In genomic region chr11:86292912-86293606, GRCh38 we compare ENCODE assay signal across 12 cellular contexts. TPM values are rescaled to one million over a fixed set of nuclear protein-coding genes. Genes with fewer than 3 reads are reported as not detected.
DNase-seq lines count a peak whose midpoint lies in the region; ATAC-seq and TF ChIP-seq lines count a peak whose summit lies in the region.
"Had no signal": no experiment of that assay in that cellular context is flagged by ENCODE, and none has a peak within 500 bp of the region (broad histone marks: within the 10 kb centered on the region; RNA-seq: fewer than 3 reads in every experiment).

No MANE protein-coding gene starts in this region.

- ATAC-seq in HG02884 (IDR thresholded peaks at IDR 0.05; ENCODE audit: unreplicated experiment), result peak; percentile 58
- peak; percentile 82 for ATAC-seq in stimulated activated naive CD8-positive, alpha-beta T cell treated with anti-CD3 and anti-CD28 coated beads, Interleukin-15, Interleukin-2, amounts not matched to agents 100 U/mL and 50 U/mL, for 24 hours

- peak; percentile 66 for DNase-seq in activated naive CD4-positive, alpha-beta T cell treated with Interleukin-2 at 50 U/mL for 16 hours
- DNase-seq in activated naive CD4-positive, alpha-beta T cell (lab: John Stamatoyannopoulos, UW), result no peak
- DNase-seq in activated CD4-positive, alpha-beta T cell treated with anti-CD3 and anti-CD28 coated beads for 48 hours, result peak; percentile 75
- DNase-seq in stimulated activated naive CD8-positive, alpha-beta T cell treated with anti-CD3 and anti-CD28 coated beads, Interleukin-15, Interleukin-2, amounts not matched to agents 100 U/mL and 50 U/mL, for 24 hours, result peak; percentile 46
- no peak for DNase-seq in ACHN
- DNase-seq in GM19240 (ENCODE audit: insufficient read length, low spot score), result no peak
- DNase-seq in stomach, result no peak
- DNase-seq: amniotic stem cell, foreskin melanocyte, naive B cell, Right ventricle myocardium superior had no signal

- TF ChIP-seq POLR2A in stomach (IDR thresholded peaks at IDR 0.05), result no peak

- intact Hi-C loops in stomach (cut with DNase I; ENCODE audit: low total_unique reads), result no loop called here

- no peaks in the 10 kb centered on the region for H3K27me3 ChIP-seq in stomach

- peaks cover 0 to 5% (median 0%) of the 10 kb centered on the region in 4 donors for H3K4me1 ChIP-seq in stomach

- no peak for TF ChIP-seq CTCF in stomach (IDR thresholded peaks at IDR 0.05)

- no peaks in the 10 kb centered on the region for H3K9me3 ChIP-seq in stomach

- H3K4me3 ChIP-seq in stomach, result no peak overlapping the region

- in situ Hi-C loops in ACHN (cut with HindIII; ENCODE audit: low pct_ligation_motif_present, low pct_unique_long_range_greater_than_20kb, low sequenced_read_pairs), result no loop called here

- TF ChIP-seq EP300 in stomach (IDR thresholded peaks at IDR 0.05), result no peak

- 74 to 90% (median 89%) methylated on average over 6 of the region's 6 CpGs for WGBS in stomach, 5 donors

- H3K36me3 ChIP-seq in stomach, result no peaks in the 10 kb centered on the region

- no peak overlapping the region for H3K27ac ChIP-seq in stomach

RNA-seq across cellular contexts. Expression of gene HIKESHI, which starts 9.0 kb away (rescaled TPM):
- total RNA-seq in stomach, result 100 to 1,000 TPM in 1 of 5 donors, 10 to 100 TPM in 2, 1 to 10 TPM in 1, under 1 TPM in 1; 0.87 to 149 (median 30.1) TPM
- 10 to 100 TPM; 30.7 to 44.5 (median 32.3) TPM for polyA plus RNA-seq in stomach

RNA-seq across cellular contexts. Expression of gene EED, which starts 48.5 kb away (rescaled TPM):
- 10 to 100 TPM; 18.8 to 42.4 (median 23.9) TPM for total RNA-seq in stomach
- 10 to 100 TPM; 11.8 to 17.6 (median 12.8) TPM for polyA plus RNA-seq in stomach

Comparison
In these comparisons a context has a peak if more than half of its experiments do, and no peak if none do; other contexts are left out.
1. DNase-seq: peak in activated naive CD4-positive, alpha-beta T cell treated with Interleukin-2 at 50 U/mL for 16 hours (single experiment), activated CD4-positive, alpha-beta T cell treated with anti-CD3 and anti-CD28 coated beads for 48 hours (single experiment) and stimulated activated naive CD8-positive, alpha-beta T cell treated with anti-CD3 and anti-CD28 coated beads, Interleukin-15, Interleukin-2, amounts not matched to agents 100 U/mL and 50 U/mL, for 24 hours (single experiment); none in activated naive CD4-positive, alpha-beta T cell (0 of 4), ACHN (single experiment), GM19240 (single experiment) and stomach (single experiment).